Comparison of ENCODE assay signal across 6 cellular contexts in the genomic region with DNA sequence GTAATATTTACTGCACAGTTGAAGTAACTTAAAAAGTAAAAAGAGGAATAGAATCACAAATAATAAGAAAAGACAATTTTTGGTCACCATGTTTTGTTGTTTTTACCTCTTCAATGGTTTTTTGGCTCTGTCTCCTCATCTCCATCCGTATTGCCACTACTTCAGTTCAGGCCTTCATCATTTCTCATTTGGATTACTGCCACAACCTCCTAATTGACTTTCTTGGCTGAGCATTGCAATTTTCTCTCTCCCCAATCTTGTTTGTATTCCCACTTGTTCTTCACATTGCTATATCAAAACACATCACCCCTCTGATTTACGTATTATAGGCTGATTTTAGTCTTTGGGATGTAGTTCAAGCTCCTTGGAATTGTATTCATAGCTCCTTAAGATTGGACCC.
"Had no signal": no experiment of that assay in that cellular context is flagged by ENCODE, and none has a peak within 500 bp of the region (broad histone marks: within the 10 kb centered on the region; RNA-seq: fewer than 3 reads in every experiment).

No MANE protein-coding gene starts in this region.

- H3K9me3 Mint-ChIP-seq: GM23338, H9 had no signal

- H3K4me1 Mint-ChIP-seq: IgD-negative memory B cell had no signal

- H3K27me3 Mint-ChIP-seq: IgD-negative memory B cell had no signal

- H3K36me3 Mint-ChIP-seq: IgD-negative memory B cell had no signal

- H3K4me3 ChIP-seq: GM23338 had no signal

- H2AFZ ChIP-seq: GM23338 had no signal

- DNase-seq: H9, HCEC 1CT, KBM-7 had no signal

- H3K27ac Mint-ChIP-seq: GM23338, H9, IgD-negative memory B cell had no signal

- H3K4me2 ChIP-seq: GM23338 had no signal

- H3K4me3 Mint-ChIP-seq: GM23338, H9, IgD-negative memory B cell had no signal

- H3K27ac ChIP-seq: HL-60 had no signal
